1 cellular context compared by ENCODE assay signal in the genomic region with DNA sequence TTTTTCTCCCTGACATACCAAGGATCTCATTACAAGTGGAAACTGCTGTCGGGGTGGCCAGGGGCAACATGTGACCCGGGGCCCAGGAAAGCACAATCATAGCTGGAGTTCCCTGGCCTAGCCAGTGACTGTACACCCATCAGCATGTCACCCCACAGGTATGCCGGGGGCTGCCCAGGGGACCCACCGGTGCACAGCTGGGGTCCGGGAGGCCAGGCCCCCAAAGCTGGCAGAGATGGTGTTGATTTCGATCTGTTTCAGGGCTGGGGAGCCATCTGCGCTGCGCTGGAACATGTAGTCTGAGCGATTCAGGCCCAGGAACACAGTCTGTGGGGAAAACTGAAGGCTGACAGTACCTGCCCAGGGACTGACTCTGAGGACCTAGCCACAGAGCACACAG.
TF ChIP-seq lines count a peak whose summit lies in the region.

No MANE protein-coding gene starts in this region.

TF ChIP-seq in HepG2, 621 proteins besides CTCF, POLR2A, EP300 and RAD21:
- no peak for TF ChIP-seq ZNF235 (CRISPR knock-in tag; IDR thresholded peaks at IDR 0.05; ENCODE audit: borderline replicate concordance)
- TF ChIP-seq PRMT3 (CRISPR knock-in tag; IDR thresholded peaks at IDR 0.05; ENCODE audit: borderline replicate concordance, low read depth): 0 out of 2 replicates have a peak, but pooled peaks have one; percentile 41
